ENCODE assay signal across 8 cellular contexts in genomic region chrX:129843459-129844306, GRCh38. TPM values are rescaled to one million over a fixed set of nuclear protein-coding genes. Genes with fewer than 3 reads are reported as not detected.
A peak's percentile ranks its signal among the peaks of the same experiment; 100 is the strongest.
DNase-seq lines count a peak whose midpoint lies in the region; TF ChIP-seq lines count a peak whose summit lies in the region.

Gene ZDHHC9 (minus strand): TSS chrX:129843886. CDS start chrX:129841945, 1,941 bp downstream.

- H3K4me1 Mint-ChIP-seq in nephron progenitor cell: peaks cover 40% of the 10 kb centered on the region
- H3K4me1 Mint-ChIP-seq in stimulated activated naive CD8-positive, alpha-beta T cell treated with anti-CD3 and anti-CD28 coated beads, Interleukin-15, Interleukin-2, amounts not matched to agents 100 ng/mL and 50 ng/mL, for 24 hours (ENCODE audit: low read depth): peaks cover 24% of the 10 kb centered on the region

- peaks cover 17% of the 10 kb centered on the region for H3K27me3 Mint-ChIP-seq in nephron progenitor cell (ENCODE audit: low read depth, poor library complexity)
- H3K27me3 Mint-ChIP-seq in stimulated activated naive CD8-positive, alpha-beta T cell treated with anti-CD3 and anti-CD28 coated beads, Interleukin-15, Interleukin-2, amounts not matched to agents 100 ng/mL and 50 ng/mL, for 24 hours: no peaks in the 10 kb centered on the region

- peaks cover 40% of the 10 kb centered on the region for H3K9me3 Mint-ChIP-seq in nephron progenitor cell
- no peaks in the 10 kb centered on the region for H3K9me3 Mint-ChIP-seq in stimulated activated naive CD8-positive, alpha-beta T cell treated with anti-CD3 and anti-CD28 coated beads, Interleukin-15, Interleukin-2, amounts not matched to agents 100 ng/mL and 50 ng/mL, for 24 hours

- H3K4me3 Mint-ChIP-seq in nephron progenitor cell: peak within 1 kb of the TSS; percentile 90
- H3K4me3 Mint-ChIP-seq in stimulated activated naive CD8-positive, alpha-beta T cell treated with anti-CD3 and anti-CD28 coated beads, Interleukin-15, Interleukin-2, amounts not matched to agents 100 ng/mL and 50 ng/mL, for 24 hours: peak within 1 kb of the TSS; percentile 91

- DNase-seq in EL: peak; percentile 84
- peak; percentile 98 for DNase-seq in H7
- DNase-seq in M059J (ENCODE audit: low read depth): peak; percentile 88
- peak; percentile 93 for DNase-seq in activated effector memory CD4-positive, alpha-beta T cell treated with anti-CD3 and anti-CD28 coated beads, Interleukin-2, amount 50 U/mL, for 16 hours
- peak; percentile 72 for DNase-seq in fibroblast of the conjunctiva (ENCODE audit: low read depth)
- DNase-seq in nephron progenitor cell: peak; percentile 88

- no peaks in the 10 kb centered on the region for H3K36me3 Mint-ChIP-seq in nephron progenitor cell (ENCODE audit: low read depth)
- H3K36me3 Mint-ChIP-seq in stimulated activated naive CD8-positive, alpha-beta T cell treated with anti-CD3 and anti-CD28 coated beads, Interleukin-15, Interleukin-2, amounts not matched to agents 100 ng/mL and 50 ng/mL, for 24 hours (ENCODE audit: low read depth): peaks cover 14% of the 10 kb centered on the region

- H3K27me3 ChIP-seq in H7 (ENCODE audit: control insufficient read depth, insufficient read depth, low read length): no peaks in the 10 kb centered on the region

- peak; percentile 53 for TF ChIP-seq POLR2A in Raji (IDR thresholded peaks at IDR 0.05; ENCODE audit: insufficient read depth, low read depth, low read length)

- H3K4me3 ChIP-seq in H7 (ENCODE audit: insufficient read depth, low read depth, low read length): peak within 1 kb of the TSS; percentile 78

- H3K27ac Mint-ChIP-seq in nephron progenitor cell: no peak within 1 kb of the TSS
- peak within 1 kb of the TSS; percentile 83 for H3K27ac Mint-ChIP-seq in stimulated activated naive CD8-positive, alpha-beta T cell treated with anti-CD3 and anti-CD28 coated beads, Interleukin-15, Interleukin-2, amounts not matched to agents 100 ng/mL and 50 ng/mL, for 24 hours

- H3K36me3 ChIP-seq in H7 (replicated peaks; ENCODE audit: control insufficient read depth, insufficient read depth, low read length): peaks cover 3% of the 10 kb centered on the region

- no peak for TF ChIP-seq CTCF in nephron progenitor cell (IDR thresholded peaks at IDR 0.05)

RNA-seq across cellular contexts. Expression of gene ZDHHC9, which starts in this region (rescaled TPM):
- total RNA-seq in H7 (2014; rRNA removed; shearing (Covaris generic)): 44.2 and 48.7 TPM in 2 replicates
- 44.1 and 52.3 TPM in 2 replicates for total RNA-seq in M059J (2014; rRNA removed; shearing (Covaris generic))

Comparison
In these comparisons a context has a peak if more than half of its experiments do, and no peak if none do; other contexts are left out.
1. Peak in every context shown above with its lines: DNase-seq and H3K4me3 ChIP-seq.